ENCODE assay signal across 1 cellular context in the genomic region with DNA sequence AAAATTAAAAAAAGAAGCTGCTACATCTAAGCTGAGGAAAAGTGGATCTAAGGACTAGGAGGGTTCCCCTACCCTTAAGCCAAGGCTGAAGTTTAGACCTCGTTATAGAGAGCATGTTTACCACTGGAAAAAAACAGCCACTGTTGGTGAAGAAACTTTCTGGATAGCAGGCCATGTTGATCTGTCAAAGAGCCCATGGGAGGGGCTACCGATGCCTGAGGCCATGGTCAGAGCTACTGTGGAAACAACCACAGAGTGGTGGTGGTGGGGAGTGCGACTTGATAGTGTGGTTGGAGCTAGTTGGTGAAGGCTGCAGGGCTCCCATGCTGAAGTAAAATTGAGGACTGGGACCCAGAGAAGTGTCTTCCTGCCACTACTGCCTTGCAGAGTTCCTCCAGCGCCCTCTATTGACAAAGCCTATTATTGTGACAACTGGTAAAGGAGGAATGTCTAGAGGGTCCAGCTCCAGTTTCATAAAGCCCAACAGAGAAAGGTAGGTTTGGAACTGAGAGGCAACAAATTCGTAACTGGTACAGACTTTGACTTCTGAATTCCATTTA.
TF ChIP-seq lines count a peak whose summit lies in the region.

No MANE protein-coding gene starts in this region.

TF ChIP-seq in HepG2, 621 proteins besides CTCF, POLR2A, EP300 and RAD21 (continued from another document and continues in another):
- no peak for TF ChIP-seq NFAT5 (CRISPR knock-in tag; IDR thresholded peaks at IDR 0.05)
- TF ChIP-seq NFIB (CRISPR knock-in tag; IDR thresholded peaks at IDR 0.05; ENCODE audit: borderline replicate concordance), result no peak
- TF ChIP-seq YY1 (IDR thresholded peaks at IDR 0.05; ENCODE audit: insufficient read depth, insufficient replicate concordance, low read depth, low read length), result peak; percentile 42
- TF ChIP-seq ZNF451 (CRISPR knock-in tag; IDR thresholded peaks at IDR 0.05), result no peak
- 0 out of 2 replicates have a peak, but pooled peaks have one; percentile 31 for TF ChIP-seq ZNF230 (CRISPR knock-in tag; IDR thresholded peaks at IDR 0.05)
- TF ChIP-seq, protein P1, sequence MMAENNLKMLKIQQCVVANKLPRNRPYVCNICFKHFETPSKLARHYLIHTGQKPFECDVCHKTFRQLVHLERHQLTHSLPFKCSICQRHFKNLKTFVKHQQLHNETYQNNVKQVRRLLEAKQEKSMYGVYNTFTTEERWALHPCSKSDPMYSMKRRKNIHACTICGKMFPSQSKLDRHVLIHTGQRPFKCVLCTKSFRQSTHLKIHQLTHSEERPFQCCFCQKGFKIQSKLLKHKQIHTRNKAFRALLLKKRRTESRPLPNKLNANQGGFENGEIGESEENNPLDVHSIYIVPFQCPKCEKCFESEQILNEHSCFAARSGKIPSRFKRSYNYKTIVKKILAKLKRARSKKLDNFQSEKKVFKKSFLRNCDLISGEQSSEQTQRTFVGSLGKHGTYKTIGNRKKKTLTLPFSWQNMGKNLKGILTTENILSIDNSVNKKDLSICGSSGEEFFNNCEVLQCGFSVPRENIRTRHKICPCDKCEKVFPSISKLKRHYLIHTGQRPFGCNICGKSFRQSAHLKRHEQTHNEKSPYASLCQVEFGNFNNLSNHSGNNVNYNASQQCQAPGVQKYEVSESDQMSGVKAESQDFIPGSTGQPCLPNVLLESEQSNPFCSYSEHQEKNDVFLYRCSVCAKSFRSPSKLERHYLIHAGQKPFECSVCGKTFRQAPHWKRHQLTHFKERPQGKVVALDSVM (CRISPR knock-in tag; IDR thresholded peaks at IDR 0.05), result no peak
- no peak for TF ChIP-seq ZNF552 (CRISPR knock-in tag; IDR thresholded peaks at IDR 0.05; ENCODE audit: borderline replicate concordance)
- TF ChIP-seq, protein P2, sequence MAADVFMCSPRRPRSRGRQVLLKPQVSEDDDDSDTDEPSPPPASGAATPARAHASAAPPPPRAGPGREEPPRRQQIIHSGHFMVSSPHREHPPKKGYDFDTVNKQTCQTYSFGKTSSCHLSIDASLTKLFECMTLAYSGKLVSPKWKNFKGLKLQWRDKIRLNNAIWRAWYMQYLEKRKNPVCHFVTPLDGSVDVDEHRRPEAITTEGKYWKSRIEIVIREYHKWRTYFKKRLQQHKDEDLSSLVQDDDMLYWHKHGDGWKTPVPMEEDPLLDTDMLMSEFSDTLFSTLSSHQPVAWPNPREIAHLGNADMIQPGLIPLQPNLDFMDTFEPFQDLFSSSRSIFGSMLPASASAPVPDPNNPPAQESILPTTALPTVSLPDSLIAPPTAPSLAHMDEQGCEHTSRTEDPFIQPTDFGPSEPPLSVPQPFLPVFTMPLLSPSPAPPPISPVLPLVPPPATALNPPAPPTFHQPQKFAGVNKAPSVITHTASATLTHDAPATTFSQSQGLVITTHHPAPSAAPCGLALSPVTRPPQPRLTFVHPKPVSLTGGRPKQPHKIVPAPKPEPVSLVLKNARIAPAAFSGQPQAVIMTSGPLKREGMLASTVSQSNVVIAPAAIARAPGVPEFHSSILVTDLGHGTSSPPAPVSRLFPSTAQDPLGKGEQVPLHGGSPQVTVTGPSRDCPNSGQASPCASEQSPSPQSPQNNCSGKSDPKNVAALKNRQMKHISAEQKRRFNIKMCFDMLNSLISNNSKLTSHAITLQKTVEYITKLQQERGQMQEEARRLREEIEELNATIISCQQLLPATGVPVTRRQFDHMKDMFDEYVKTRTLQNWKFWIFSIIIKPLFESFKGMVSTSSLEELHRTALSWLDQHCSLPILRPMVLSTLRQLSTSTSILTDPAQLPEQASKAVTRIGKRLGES (CRISPR knock-in tag; IDR thresholded peaks at IDR 0.05; ENCODE audit: borderline replicate concordance), result no peak
- peak; percentile 84 for TF ChIP-seq STAG1 (CRISPR knock-in tag; IDR thresholded peaks at IDR 0.05)
- peak; percentile 74 for TF ChIP-seq ZNF501 (CRISPR knock-in tag; IDR thresholded peaks at IDR 0.05)
- TF ChIP-seq, protein P3, sequence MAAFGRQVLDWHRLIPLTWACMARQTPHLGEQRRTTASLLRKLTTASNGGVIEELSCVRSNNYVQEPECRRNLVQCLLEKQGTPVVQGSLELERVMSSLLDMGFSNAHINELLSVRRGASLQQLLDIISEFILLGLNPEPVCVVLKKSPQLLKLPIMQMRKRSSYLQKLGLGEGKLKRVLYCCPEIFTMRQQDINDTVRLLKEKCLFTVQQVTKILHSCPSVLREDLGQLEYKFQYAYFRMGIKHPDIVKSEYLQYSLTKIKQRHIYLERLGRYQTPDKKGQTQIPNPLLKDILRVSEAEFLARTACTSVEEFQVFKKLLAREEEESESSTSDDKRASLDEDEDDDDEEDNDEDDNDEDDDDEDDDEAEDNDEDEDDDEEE (CRISPR knock-in tag; IDR thresholded peaks at IDR 0.05), result no peak
- TF ChIP-seq ZNF547 (CRISPR knock-in tag; IDR thresholded peaks at IDR 0.05), result peak; percentile 80; the same call in 1 of the 2 replicates
- TF ChIP-seq FIP1L1 (IDR thresholded peaks at IDR 0.05; ENCODE audit: borderline replicate concordance, insufficient read depth, low read depth, low read length), result no peak
- no peak for TF ChIP-seq ZNF567 (CRISPR knock-in tag; IDR thresholded peaks at IDR 0.05; ENCODE audit: borderline replicate concordance)
- no peak for TF ChIP-seq PLRG1 (conservative IDR thresholded peaks at IDR 0.05)
- TF ChIP-seq ATM (IDR thresholded peaks at IDR 0.05; ENCODE audit: borderline replicate concordance), result no peak
- TF ChIP-seq POGZ (CRISPR knock-in tag; IDR thresholded peaks at IDR 0.05), result no peak; the same call in 1 of the 2 replicates
- TF ChIP-seq PTBP1 (IDR thresholded peaks at IDR 0.05; ENCODE audit: low read depth, low read length, poor library complexity, severe bottlenecking), result no peak
- TF ChIP-seq FOXK2 (IDR thresholded peaks at IDR 0.05), result peak; percentile 9; the same call in 1 of the 2 replicates
- no peak for TF ChIP-seq ATF2 (CRISPR knock-in tag; IDR thresholded peaks at IDR 0.05)
- 0 out of 2 replicates have a peak, but pooled peaks have one; percentile 32 for TF ChIP-seq ZNF3 (CRISPR knock-in tag; IDR thresholded peaks at IDR 0.05)
- no peak for TF ChIP-seq ZNF326 (CRISPR knock-in tag; IDR thresholded peaks at IDR 0.05; ENCODE audit: borderline replicate concordance)
- TF ChIP-seq FOXP1 (IDR thresholded peaks at IDR 0.05), result no peak
- TF ChIP-seq FOXP1 (CRISPR knock-in tag; IDR thresholded peaks at IDR 0.05), result 0 out of 2 replicates have a peak, but pooled peaks have one; percentile 18
- TF ChIP-seq NCOA5 (CRISPR knock-in tag; IDR thresholded peaks at IDR 0.05), result no peak
- TF ChIP-seq GPN1 (CRISPR knock-in tag; IDR thresholded peaks at IDR 0.05; ENCODE audit: borderline replicate concordance), result no peak
- TF ChIP-seq CHD2 (IDR thresholded peaks at IDR 0.05; ENCODE audit: low read depth, low read length), result no peak
- TF ChIP-seq, protein P4, sequence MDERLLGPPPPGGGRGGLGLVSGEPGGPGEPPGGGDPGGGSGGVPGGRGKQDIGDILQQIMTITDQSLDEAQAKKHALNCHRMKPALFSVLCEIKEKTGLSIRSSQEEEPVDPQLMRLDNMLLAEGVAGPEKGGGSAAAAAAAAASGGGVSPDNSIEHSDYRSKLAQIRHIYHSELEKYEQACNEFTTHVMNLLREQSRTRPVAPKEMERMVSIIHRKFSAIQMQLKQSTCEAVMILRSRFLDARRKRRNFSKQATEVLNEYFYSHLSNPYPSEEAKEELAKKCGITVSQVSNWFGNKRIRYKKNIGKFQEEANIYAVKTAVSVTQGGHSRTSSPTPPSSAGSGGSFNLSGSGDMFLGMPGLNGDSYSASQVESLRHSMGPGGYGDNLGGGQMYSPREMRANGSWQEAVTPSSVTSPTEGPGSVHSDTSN (CRISPR knock-in tag; IDR thresholded peaks at IDR 0.05), result no peak
- TF ChIP-seq ZNF883 (CRISPR knock-in tag; IDR thresholded peaks at IDR 0.05; ENCODE audit: not compliant biosample characterization), result peak; percentile 57
- TF ChIP-seq THRA (CRISPR knock-in tag; IDR thresholded peaks at IDR 0.05; ENCODE audit: borderline replicate concordance), result peak; percentile 57; the same call in 1 of the 2 replicates
- peak; percentile 40; the same call in 1 of the 2 replicates for TF ChIP-seq ZBTB7B (CRISPR knock-in tag; IDR thresholded peaks at IDR 0.05)
- TF ChIP-seq ZKSCAN8 (CRISPR knock-in tag; IDR thresholded peaks at IDR 0.05; ENCODE audit: borderline replicate concordance), result peak; percentile 75; the same call in 1 of the 2 replicates
- TF ChIP-seq PRDM4 (CRISPR knock-in tag; IDR thresholded peaks at IDR 0.05; ENCODE audit: borderline replicate concordance), result no peak
- TF ChIP-seq, protein P5, sequence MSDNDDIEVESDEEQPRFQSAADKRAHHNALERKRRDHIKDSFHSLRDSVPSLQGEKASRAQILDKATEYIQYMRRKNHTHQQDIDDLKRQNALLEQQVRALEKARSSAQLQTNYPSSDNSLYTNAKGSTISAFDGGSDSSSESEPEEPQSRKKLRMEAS (IDR thresholded peaks at IDR 0.05), result no peak; the same call in 1 of the 2 replicates
- TF ChIP-seq ZNF484 (CRISPR knock-in tag; IDR thresholded peaks at IDR 0.05; ENCODE audit: borderline replicate concordance, low read depth), result no peak
- peak; percentile 26 for TF ChIP-seq ASH2L (IDR thresholded peaks at IDR 0.05; ENCODE audit: insufficient read length, low read depth, low read length)
- no peak for TF ChIP-seq ZNF737 (CRISPR knock-in tag; IDR thresholded peaks at IDR 0.05; ENCODE audit: borderline replicate concordance)
- TF ChIP-seq ATRX (CRISPR knock-in tag; IDR thresholded peaks at IDR 0.05; ENCODE audit: borderline replicate concordance), result no peak
- no peak for TF ChIP-seq DMAP1 (CRISPR knock-in tag; IDR thresholded peaks at IDR 0.05)
